8 cellular contexts compared by ENCODE assay signal in the genomic region with DNA sequence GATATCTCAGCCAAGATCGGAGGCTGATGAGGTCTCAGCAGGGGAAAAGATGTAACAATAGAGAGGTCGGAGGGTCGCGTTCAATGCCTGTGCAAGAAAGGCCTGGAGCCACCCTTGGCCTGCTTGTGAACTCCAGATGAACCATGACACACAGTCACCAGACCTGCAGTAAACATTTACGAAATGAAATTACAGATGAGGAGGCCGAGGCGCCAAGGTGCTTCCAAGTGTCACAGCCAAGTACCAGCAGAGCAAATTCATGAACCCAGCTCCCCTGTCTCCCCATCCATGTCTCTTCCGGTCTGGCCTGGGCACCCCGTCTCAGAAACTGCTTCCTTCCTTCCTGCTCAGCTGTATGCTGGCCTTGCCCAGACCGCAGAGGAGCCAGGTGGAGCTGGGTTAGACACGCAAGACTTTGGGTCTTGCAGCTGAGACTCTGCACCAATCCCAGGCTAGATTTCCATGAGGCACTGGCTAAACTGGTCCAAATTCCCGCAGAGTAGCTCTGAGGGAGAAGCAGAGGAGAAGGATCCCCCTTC. TPM values are rescaled to one million over a fixed set of nuclear protein-coding genes. Genes with fewer than 3 reads are reported as not detected.
DNase-seq lines count a peak whose midpoint lies in the region; ATAC-seq, FAIRE-seq and TF ChIP-seq lines count a peak whose summit lies in the region.

No MANE protein-coding gene starts in this region.

- H3K27me3 ChIP-seq in body of pancreas = no peaks in the 10 kb centered on the region

- ATAC-seq in body of pancreas (no peak), HG03520 (IDR thresholded peaks at IDR 0.05; ENCODE audit: unreplicated experiment) (no peak)

- no peak for TF ChIP-seq CTCF in nephron (IDR thresholded peaks at IDR 0.05; ENCODE audit: unreplicated experiment in 3 of 3)
- TF ChIP-seq CTCF in body of pancreas (IDR thresholded peaks at IDR 0.05) = no peak

- intact Hi-C loops in activated T-helper 2 cell treated with anti-CD3 and anti-CD28 coated beads, Interferon-gamma antibody, Interleukin-2, Interleukin-4, amounts not matched to agents 10 μg/mL and 5 μg/mL and 100 μg/mL, durations not matched to agents 14 hours and 24 hours and 36 hours (cut with micrococcal nuclease) = loop anchor here (5.0 kb wide), 1 partner anchor 47 kb away; a partner anchor contains a TSS
- intact Hi-C loops in body of pancreas (cut with DNase I) = no loop called here

- peaks cover 21 to 27% (median 26%) of the 10 kb centered on the region in 3 donors for H3K4me1 Mint-ChIP-seq in IgD-negative memory B cell
- H3K4me1 Mint-ChIP-seq in activated T-helper 2 cell treated with anti-CD3 and anti-CD28 coated beads, Interferon-gamma antibody, Interleukin-2, Interleukin-4, amounts not matched to agents 10 μg/mL and 5 μg/mL and 100 μg/mL, durations not matched to agents 14 hours and 24 hours and 36 hours (ENCODE audit: low read depth) = peaks cover 28% of the 10 kb centered on the region
- H3K4me1 Mint-ChIP-seq in nephron = peaks cover 11% of the 10 kb centered on the region

- peak overlapping the region; percentile 47 to 82 (median 55) for H3K27ac Mint-ChIP-seq in IgD-negative memory B cell
- H3K27ac Mint-ChIP-seq in activated T-helper 2 cell treated with anti-CD3 and anti-CD28 coated beads, Interferon-gamma antibody, Interleukin-2, Interleukin-4, amounts not matched to agents 10 μg/mL and 5 μg/mL and 100 μg/mL, durations not matched to agents 14 hours and 24 hours and 36 hours = peak overlapping the region; percentile 78
- peak overlapping the region in 2 of 3 experiments; percentile 20 to 60 for H3K27ac Mint-ChIP-seq in nephron

- H3K4me3 Mint-ChIP-seq in IgD-negative memory B cell (peak overlapping the region in 2 of 4 donors; percentile 23 to 88), nephron (no peak overlapping the region)
- no peak overlapping the region for H3K4me3 Mint-ChIP-seq in activated T-helper 2 cell treated with anti-CD3 and anti-CD28 coated beads, Interferon-gamma antibody, Interleukin-2, Interleukin-4, amounts not matched to agents 10 μg/mL and 5 μg/mL and 100 μg/mL, durations not matched to agents 14 hours and 24 hours and 36 hours (ENCODE audit: low read depth)

- H3K4me1 ChIP-seq in body of pancreas = peaks cover 5% of the 10 kb centered on the region

- DNase-seq in GM12892 (ENCODE audit: insufficient read length) (no peak), body of pancreas (no peak), SW 1271 (lab: John Stamatoyannopoulos, UW) (no peak), NCI-H2171 treated with DMSO at 0.1 percent for 48 hours (lab: John Stamatoyannopoulos, UW) (no peak)
- peak; percentile 48 for DNase-seq in activated T-helper 2 cell treated with anti-CD3 and anti-CD28 coated beads, Interferon-gamma antibody, Interleukin-2, Interleukin-4, amounts not matched to agents 10 μg/mL and 5 μg/mL and 100 μg/mL, durations not matched to agents 14 hours and 24 hours and 36 hours (ENCODE audit: low spot score)

- TF ChIP-seq POLR2A in GM12892 (IDR thresholded peaks at IDR 0.05; ENCODE audit: low read depth, low read length) (no peak; the same call in 1 of the 2 replicates), body of pancreas (IDR thresholded peaks at IDR 0.05) (no peak)

- H3K27me3 Mint-ChIP-seq in IgD-negative memory B cell (no peaks in the 10 kb centered on the region), nephron (ENCODE audit: low read depth) (peaks cover 4% of the 10 kb centered on the region)
- no peaks in the 10 kb centered on the region for H3K27me3 Mint-ChIP-seq in activated T-helper 2 cell treated with anti-CD3 and anti-CD28 coated beads, Interferon-gamma antibody, Interleukin-2, Interleukin-4, amounts not matched to agents 10 μg/mL and 5 μg/mL and 100 μg/mL, durations not matched to agents 14 hours and 24 hours and 36 hours (ENCODE audit: low read depth)

- no peak overlapping the region for H3K4me3 ChIP-seq in body of pancreas

- no peaks in the 10 kb centered on the region for H3K9me3 Mint-ChIP-seq in IgD-negative memory B cell
- H3K9me3 Mint-ChIP-seq in activated T-helper 2 cell treated with anti-CD3 and anti-CD28 coated beads, Interferon-gamma antibody, Interleukin-2, Interleukin-4, amounts not matched to agents 10 μg/mL and 5 μg/mL and 100 μg/mL, durations not matched to agents 14 hours and 24 hours and 36 hours = no peaks in the 10 kb centered on the region
- no peaks in the 10 kb centered on the region for H3K9me3 Mint-ChIP-seq in nephron

- no peaks in the 10 kb centered on the region for H3K36me3 Mint-ChIP-seq in IgD-negative memory B cell
- peaks cover 36% of the 10 kb centered on the region for H3K36me3 Mint-ChIP-seq in activated T-helper 2 cell treated with anti-CD3 and anti-CD28 coated beads, Interferon-gamma antibody, Interleukin-2, Interleukin-4, amounts not matched to agents 10 μg/mL and 5 μg/mL and 100 μg/mL, durations not matched to agents 14 hours and 24 hours and 36 hours (ENCODE audit: low read depth)
- H3K36me3 Mint-ChIP-seq in nephron (ENCODE audit: low read depth) = peaks cover 27% of the 10 kb centered on the region

- H3K9me3 ChIP-seq in body of pancreas = no peaks in the 10 kb centered on the region

- H3K36me3 ChIP-seq in body of pancreas (replicated peaks in 1 of 2; ENCODE audit: insufficient read depth in 1 of 2, low read depth in 2 of 2) = peaks cover 0 to 5% of the 10 kb centered on the region in 2 donors

- peak; percentile 33 for FAIRE-seq in GM12892 (lab: Jason Lieb, UNC)

- H3K27ac ChIP-seq in body of pancreas = no peak overlapping the region

- 71 to 80% methylated on average over 12 of the region's 12 CpGs for WGBS in body of pancreas, 2 donors

RNA-seq across cellular contexts. Expression of a gene that starts 48.1 kb away (rescaled TPM):
- 62.7 TPM for polyA plus RNA-seq in GM12892 (2012; ENCODE audit: missing spikeins)
- polyA plus RNA-seq in IgD-negative memory B cell = 11.8 TPM
- total RNA-seq in activated T-helper 2 cell treated with anti-CD3 and anti-CD28 coated beads, Interferon-gamma antibody, Interleukin-2, Interleukin-4, amounts not matched to agents 10 μg/mL and 5 μg/mL and 100 μg/mL, durations not matched to agents 14 hours and 24 hours and 36 hours = 113 and 116 TPM in 2 replicates
- total RNA-seq in body of pancreas = 10 to 100 TPM; 24.1 to 43.3 TPM
